Comparison of ENCODE assay signal across 8 cellular contexts in genomic region chr4:25792200-25792791, GRCh38.
DNase-seq lines count a peak whose midpoint lies in the region; ATAC-seq and TF ChIP-seq lines count a peak whose summit lies in the region.

No MANE protein-coding gene starts in this region.

- peak; percentile 30 for ATAC-seq in activated CD8-positive, alpha-beta T cell treated with anti-CD3 and anti-CD28 coated beads for 36 hours
- ATAC-seq in lower lobe of right lung (peak; percentile 62 to 76), HG03196 (IDR thresholded peaks at IDR 0.05; ENCODE audit: unreplicated experiment) (no peak), HG02870 (IDR thresholded peaks at IDR 0.05; ENCODE audit: unreplicated experiment) (no peak)

- H3K27ac Mint-ChIP-seq in activated CD8-positive, alpha-beta T cell treated with anti-CD3 and anti-CD28 coated beads for 36 hours, result no peak overlapping the region

- H3K27ac ChIP-seq in lower lobe of right lung, result no peak overlapping the region

- intact Hi-C loops in activated CD8-positive, alpha-beta T cell treated with anti-CD3 and anti-CD28 coated beads for 36 hours (cut with micrococcal nuclease), result no loop called here
- intact Hi-C loops in lower lobe of right lung (cut with DNase I), result no loop called here

- no peak overlapping the region for H3K4me3 ChIP-seq in lower lobe of right lung

- H3K4me3 Mint-ChIP-seq in activated CD8-positive, alpha-beta T cell treated with anti-CD3 and anti-CD28 coated beads for 36 hours, result no peak overlapping the region

- H3K4me1 ChIP-seq in lower lobe of right lung, result no peaks in the 10 kb centered on the region

- CTCF ChIA-PET in activated CD8-positive, alpha-beta T cell treated with anti-CD3 and anti-CD28 coated beads for 36 hours (lab: Charles Lee), result no interaction called here

- H3K9me3 Mint-ChIP-seq in activated CD8-positive, alpha-beta T cell treated with anti-CD3 and anti-CD28 coated beads for 36 hours, result no peaks in the 10 kb centered on the region

- no peaks in the 10 kb centered on the region for H3K27me3 ChIP-seq in lower lobe of right lung (ENCODE audit: low read depth)

- TF ChIP-seq CTCF in activated CD8-positive, alpha-beta T cell treated with anti-CD3 and anti-CD28 coated beads for 36 hours (IDR thresholded peaks at IDR 0.05), result peak; percentile 25
- peak; percentile 50 for TF ChIP-seq CTCF in lower lobe of right lung (IDR thresholded peaks at IDR 0.05)

- peak; percentile 30 for DNase-seq in EH (ENCODE audit: low read depth)
- DNase-seq in HT-29 (ENCODE audit: low spot score), result peak; percentile 79
- DNase-seq in activated CD8-positive, alpha-beta T cell treated with anti-CD3 and anti-CD28 coated beads for 36 hours, result peak; percentile 20
- no peak for DNase-seq in lower lobe of right lung
- no peak for DNase-seq in T-helper 1 cell
- no peak for DNase-seq in OCI-M2 (lab: John Stamatoyannopoulos, UW; ENCODE audit: unreplicated experiment)

- peaks cover 43% of the 10 kb centered on the region for H3K36me3 ChIP-seq in lower lobe of right lung

- peaks cover 54% of the 10 kb centered on the region for H3K36me3 Mint-ChIP-seq in activated CD8-positive, alpha-beta T cell treated with anti-CD3 and anti-CD28 coated beads for 36 hours (ENCODE audit: low read depth)

- no peaks in the 10 kb centered on the region for H3K9me3 ChIP-seq in lower lobe of right lung

- H3K4me1 Mint-ChIP-seq in activated CD8-positive, alpha-beta T cell treated with anti-CD3 and anti-CD28 coated beads for 36 hours (ENCODE audit: low read depth), result no peaks in the 10 kb centered on the region

- no peaks in the 10 kb centered on the region for H3K27me3 Mint-ChIP-seq in activated CD8-positive, alpha-beta T cell treated with anti-CD3 and anti-CD28 coated beads for 36 hours

- POLR2A ChIA-PET in activated CD8-positive, alpha-beta T cell treated with anti-CD3 and anti-CD28 coated beads for 36 hours (lab: Charles Lee), result no interaction called here

Comparison
In these comparisons a context has a peak if more than half of its experiments do, and no peak if none do; other contexts are left out.
1. DNase-seq: peak in EH (single experiment), HT-29 (single experiment) and activated CD8-positive, alpha-beta T cell treated with anti-CD3 and anti-CD28 coated beads for 36 hours (single experiment); none in lower lobe of right lung (single experiment), T-helper 1 cell (0 of 5) and OCI-M2 (single experiment).
2. ATAC-seq: peak in activated CD8-positive, alpha-beta T cell treated with anti-CD3 and anti-CD28 coated beads for 36 hours (single experiment) and lower lobe of right lung (2 of 2); none in HG03196 (single experiment) and HG02870 (single experiment).